Comparison of ENCODE assay signal across 18 cellular contexts in the genomic region with DNA sequence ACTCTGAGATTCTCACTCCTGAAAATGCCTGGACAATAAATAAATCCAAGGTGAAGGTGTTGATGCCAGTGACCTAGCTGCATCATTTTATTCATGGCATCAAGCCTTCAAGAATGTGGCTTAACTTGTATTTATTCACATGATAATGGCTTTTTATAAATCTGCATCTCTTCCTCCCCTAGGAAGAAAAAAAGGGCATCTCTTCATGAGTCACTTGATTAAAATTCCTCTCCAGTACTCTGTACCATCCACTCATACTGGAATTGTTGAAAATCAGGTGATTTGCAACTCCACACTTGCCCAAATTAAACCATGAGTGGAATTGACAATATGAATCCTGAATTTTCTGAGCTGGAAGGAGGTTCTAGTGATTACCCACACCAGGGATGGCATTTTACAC. TPM values are rescaled to one million over a fixed set of nuclear protein-coding genes. Genes with fewer than 3 reads are reported as not detected.
"Had no signal": no experiment of that assay in that cellular context is flagged by ENCODE, and none has a peak within 500 bp of the region (broad histone marks: within the 10 kb centered on the region; RNA-seq: fewer than 3 reads in every experiment).

No MANE protein-coding gene starts in this region.

- H3K36me3 ChIP-seq: ascending aorta, thoracic aorta had no signal

- H3K27ac Mint-ChIP-seq: activated CD4-positive, alpha-beta memory T cell treated with anti-CD3 and anti-CD28 coated beads, Interleukin-2, amount 10 ng/mL, durations not matched to agents 7 days and 5 days; activated T-cell treated with anti-CD3 and anti-CD28 coated beads, Interleukin-2, amount 50 U/mL, for 72 hours; memory B cell; natural killer cell treated with Interleukin-12 subunit alpha and Interleukin-12 subunit beta and Interleukin-15 and Interleukin-18, amount 100 ng/mL, for 72 hours; stimulated activated naive CD8-positive, alpha-beta T cell treated with anti-CD3 and anti-CD28 coated beads, Interleukin-15, Interleukin-2, amounts not matched to agents 100 ng/mL and 50 ng/mL, for 24 hours had no signal

- DNase-seq: activated CD4-positive, alpha-beta memory T cell treated with anti-CD3 and anti-CD28 coated beads, Interleukin-2, amount 10 ng/mL, durations not matched to agents 7 days and 5 days; activated CD8-positive, alpha-beta memory T cell treated with anti-CD3 and anti-CD28 coated beads, Interleukin-2, amount 50 U/mL, for 4 hours; activated T-cell treated with anti-CD3 and anti-CD28 coated beads, Interleukin-2, amount 50 U/mL, for 72 hours; effector memory CD4-positive, alpha-beta T cell; occipital lobe; stimulated activated CD4-positive, alpha-beta T cell treated with anti-CD3 and anti-CD28 coated beads, Interleukin-4, amount 100 ng/mL, for 1 hour; stimulated activated CD8-positive, alpha-beta memory T cell treated with anti-CD3 and anti-CD28 coated beads, Interleukin-4, amount 100 ng/mL, for 48 hours had no signal

- H3K4me3 ChIP-seq: ascending aorta, coronary artery, thoracic aorta had no signal

- H3K27ac ChIP-seq: ascending aorta, coronary artery, thoracic aorta had no signal

- H3K9me3 Mint-ChIP-seq: activated CD4-positive, alpha-beta memory T cell treated with anti-CD3 and anti-CD28 coated beads, Interleukin-2, amount 10 ng/mL, durations not matched to agents 7 days and 5 days; activated T-cell treated with anti-CD3 and anti-CD28 coated beads, Interleukin-2, amount 50 U/mL, for 72 hours; natural killer cell treated with Interleukin-12 subunit alpha and Interleukin-12 subunit beta and Interleukin-15 and Interleukin-18, amount 100 ng/mL, for 72 hours; stimulated activated naive CD8-positive, alpha-beta T cell treated with anti-CD3 and anti-CD28 coated beads, Interleukin-15, Interleukin-2, amounts not matched to agents 100 ng/mL and 50 ng/mL, for 24 hours had no signal

- H3K4me3 Mint-ChIP-seq: activated CD4-positive, alpha-beta memory T cell treated with anti-CD3 and anti-CD28 coated beads, Interleukin-2, amount 10 ng/mL, durations not matched to agents 7 days and 5 days; activated T-cell treated with anti-CD3 and anti-CD28 coated beads, Interleukin-2, amount 50 U/mL, for 72 hours; memory B cell; natural killer cell treated with Interleukin-12 subunit alpha and Interleukin-12 subunit beta and Interleukin-15 and Interleukin-18, amount 100 ng/mL, for 72 hours; stimulated activated naive CD8-positive, alpha-beta T cell treated with anti-CD3 and anti-CD28 coated beads, Interleukin-15, Interleukin-2, amounts not matched to agents 100 ng/mL and 50 ng/mL, for 24 hours had no signal

- H3K4me1 Mint-ChIP-seq: activated CD4-positive, alpha-beta memory T cell treated with anti-CD3 and anti-CD28 coated beads, Interleukin-2, amount 10 ng/mL, durations not matched to agents 7 days and 5 days; memory B cell had no signal

- H3K27me3 ChIP-seq: ascending aorta had no signal

- ATAC-seq: activated T-cell treated with anti-CD3 and anti-CD28 coated beads, Interleukin-2, amount 50 U/mL, for 72 hours; natural killer cell treated with Interleukin-12 subunit alpha and Interleukin-12 subunit beta and Interleukin-15 and Interleukin-18, amount 100 ng/mL, for 72 hours had no signal

- H3K4me1 ChIP-seq: ascending aorta had no signal

- H3K36me3 Mint-ChIP-seq: memory B cell; natural killer cell treated with Interleukin-12 subunit alpha and Interleukin-12 subunit beta and Interleukin-15 and Interleukin-18, amount 100 ng/mL, for 72 hours had no signal

- H3K9me3 ChIP-seq: ascending aorta, thoracic aorta had no signal

RNA-seq across cellular contexts. Expression of a gene that starts 44.3 kb away (rescaled TPM):
- total RNA-seq: activated CD4-positive, alpha-beta memory T cell treated with anti-CD3 and anti-CD28 coated beads, Interleukin-2, amount 10 ng/mL, durations not matched to agents 7 days and 5 days; activated T-cell treated with anti-CD3 and anti-CD28 coated beads, Interleukin-2, amount 50 U/mL, for 72 hours; ascending aorta; cardiac septum; natural killer cell treated with Interleukin-12 subunit alpha and Interleukin-12 subunit beta and Interleukin-15 and Interleukin-18, amount 100 ng/mL, for 72 hours; pulmonary artery endothelial cell; T-helper 2 cell treated with Interferon-gamma antibody and Interleukin-4, amounts not matched to agents 100 ng/mL and 5 ng/mL, for 36 hours; thoracic aorta had no signal
- polyA plus RNA-seq: esophagus, urinary bladder had no signal
